Comparison of ENCODE assay signal across 19 cellular contexts in genomic region chr16:28131743-28132393, GRCh38.
DNase-seq lines count a peak whose midpoint lies in the region; ATAC-seq, FAIRE-seq and TF ChIP-seq lines count a peak whose summit lies in the region.
"Had no signal": no experiment of that assay in that cellular context is flagged by ENCODE, and none has a peak within 500 bp of the region (broad histone marks: within the 10 kb centered on the region; RNA-seq: fewer than 3 reads in every experiment).

No MANE protein-coding gene starts in this region.

- H3K27ac ChIP-seq in CD8-positive, alpha-beta T cell (ENCODE audit: low read depth, low read length) = no peak overlapping the region
- H3K27ac ChIP-seq in GM12878 (ENCODE audit: control insufficient read depth, insufficient read depth) (no peak overlapping the region), subcutaneous abdominal adipose tissue (ENCODE audit: low read depth, low read length) (peak overlapping the region; percentile 2)
- no peak overlapping the region for H3K27ac ChIP-seq in naive thymus-derived CD4-positive, alpha-beta T cell (ENCODE audit: low read depth, low read length)
- H3K27ac ChIP-seq: BLaER1 treated with 17β-estradiol and CSF1 and Interleukin-3, amounts not matched to agents 10 nM and 100 nM; RWPE1; SJCRH30 had no signal

- 98% methylated on average over 5 of the region's 5 CpGs for WGBS in GM12878 (ENCODE audit: insufficient coverage, insufficient replicate concordance, low lambda C conversion rate, missing lambda C conversion rate)

- H3K79me2 ChIP-seq in GM12878 (ENCODE audit: control insufficient read depth, insufficient read depth, low read length) = no peaks in the 10 kb centered on the region; the same call in 1 of the 2 replicates

- CTCF ChIA-PET in CD8-positive, alpha-beta T cell (lab: Charles Lee) = interaction anchor here (1.0 to 13.3 kb wide), 2 partner anchors 9 to 84 kb away, joined by 3 to 394 read pairs; partner anchors contain the start of gene XPO6
- CTCF ChIA-PET in GM12878 (lab: Yijun Ruan, JAX) = interaction anchor here (1.0 to 1.3 kb wide), 4 partner anchors 14 to 86 kb away, joined by 3 to 5 read pairs (median 4); no protein-coding TSS in a partner anchor
- CTCF ChIA-PET in naive thymus-derived CD4-positive, alpha-beta T cell (lab: Charles Lee) = interaction anchor here (12.3 kb wide), 1 partner anchor 87 kb away, joined by 168 read pairs; no protein-coding TSS in a partner anchor

- no peak overlapping the region for H3K4me3 Mint-ChIP-seq in CD8-positive, alpha-beta T cell
- H3K4me3 Mint-ChIP-seq in naive thymus-derived CD4-positive, alpha-beta T cell = no peak overlapping the region
- no peak overlapping the region for H3K4me3 Mint-ChIP-seq in activated T-cell treated with anti-CD3 and anti-CD28 coated beads, Interleukin-2, amount 50 U/mL, for 4 hours

- TSS peak; percentile 7 for BruUV-seq in GM12878 (replicated peaks; lab: Mats Ljungman, UMichigan)

- no peak overlapping the region for H3K4me3 ChIP-seq in CD8-positive, alpha-beta T cell (ENCODE audit: low read depth, low read length)
- H3K4me3 ChIP-seq in GM12878 (no peak overlapping the region), subcutaneous abdominal adipose tissue (ENCODE audit: low read depth in 1 of 5, low read length in 5 of 5) (no peak overlapping the region)
- H3K4me3 ChIP-seq in naive thymus-derived CD4-positive, alpha-beta T cell (ENCODE audit: low read length) = no peak overlapping the region
- H3K4me3 ChIP-seq: BLaER1 treated with 17β-estradiol and CSF1 and Interleukin-3, amounts not matched to agents 10 nM and 100 nM; HAP-1; SJCRH30 had no signal

- in situ Hi-C loops in GM12878 (cut with MboI) = no loop called here

- no peaks in the 10 kb centered on the region for H3K27me3 ChIP-seq in CD8-positive, alpha-beta T cell (ENCODE audit: insufficient read depth, low read length)
- H3K27me3 ChIP-seq in GM12878 (replicated peaks in 1 of 2; ENCODE audit: control insufficient read depth in 2 of 2, insufficient read depth in 2 of 2, low read length in 1 of 2) (no peaks in the 10 kb centered on the region), subcutaneous abdominal adipose tissue (ENCODE audit: control insufficient read depth in 5 of 5, insufficient read depth in 4 of 5, low read length in 5 of 5) (no peaks in the 10 kb centered on the region)
- H3K27me3 ChIP-seq in naive thymus-derived CD4-positive, alpha-beta T cell (ENCODE audit: control insufficient read depth in 2 of 2, insufficient read depth in 2 of 2, low read length in 2 of 2) = no peaks in the 10 kb centered on the region
- H3K27me3 ChIP-seq: BLaER1 treated with 17β-estradiol and CSF1 and Interleukin-3, amounts not matched to agents 10 nM and 100 nM; SJCRH30 had no signal

- RAD21 ChIA-PET in GM12878 (lab: Charles Lee; ENCODE audit: unreplicated experiment) = interaction anchor here (0.6 to 1.0 kb wide), 2 partner anchors 57 to 71 kb away, joined by 3 to 5 read pairs; no protein-coding TSS in a partner anchor

- peaks cover 10% of the 10 kb centered on the region for H3K4me1 ChIP-seq in CD8-positive, alpha-beta T cell (ENCODE audit: insufficient read depth, low read length)
- H3K4me1 ChIP-seq in GM12878 (ENCODE audit: control insufficient read depth, insufficient read depth, low read length) (no peaks in the 10 kb centered on the region; the same call in 1 of the 2 replicates), subcutaneous abdominal adipose tissue (ENCODE audit: control insufficient read depth in 5 of 5, insufficient read depth in 5 of 5, low read length in 5 of 5) (peaks cover 0 to 3% (median 0%) of the 10 kb centered on the region in 5 donors)
- H3K4me1 ChIP-seq in naive thymus-derived CD4-positive, alpha-beta T cell (ENCODE audit: control insufficient read depth in 2 of 2, insufficient read depth in 2 of 2, low read length in 2 of 2) = peaks cover 6 to 13% of the 10 kb centered on the region in 2 donors
- H3K4me1 ChIP-seq: HAP-1, SJCRH30 had no signal

- no peaks in the 10 kb centered on the region for H3K27me3 Mint-ChIP-seq in CD8-positive, alpha-beta T cell (ENCODE audit: low read depth)
- no peaks in the 10 kb centered on the region for H3K27me3 Mint-ChIP-seq in naive thymus-derived CD4-positive, alpha-beta T cell
- no peaks in the 10 kb centered on the region for H3K27me3 Mint-ChIP-seq in activated T-cell treated with anti-CD3 and anti-CD28 coated beads, Interleukin-2, amount 50 U/mL, for 4 hours (ENCODE audit: low read depth)

- SMC1A ChIA-PET in GM12878 (lab: Charles Lee; ENCODE audit: uncharacterized antibody, unreplicated experiment) = interaction anchor here (1.1 to 2.4 kb wide), 4 partner anchors 10 to 86 kb away, joined by 3 to 5 read pairs (median 4); no protein-coding TSS in a partner anchor

- POLR2A ChIA-PET in CD8-positive, alpha-beta T cell (lab: Charles Lee) = interaction anchor here (1.1 to 2.2 kb wide), 3 partner anchors 79 to 86 kb away, joined by 4 to 9 read pairs (median 4); partner anchors contain the start of gene XPO6
- POLR2A ChIA-PET in GM12878 (lab: Charles Lee) = interaction anchor here (0.5 kb wide), 1 partner anchor 881 kb away, joined by 5 read pairs; no protein-coding TSS in a partner anchor
- POLR2A ChIA-PET in naive thymus-derived CD4-positive, alpha-beta T cell (lab: Charles Lee) = interaction anchor here (1.4 to 2.8 kb wide), 2 partner anchors 55 to 78 kb away, joined by 3 to 11 read pairs; no protein-coding TSS in a partner anchor

- no peaks in the 10 kb centered on the region for H4K20me1 ChIP-seq in GM12878 (ENCODE audit: control insufficient read depth, insufficient read depth)

- no peak for TF ChIP-seq EP300 in GM12878 (IDR thresholded peaks at IDR 0.05; ENCODE audit: borderline replicate concordance in 1 of 2, control insufficient read depth in 1 of 2, low read depth in 2 of 2, low read length in 2 of 2)

- H3K9me3 Mint-ChIP-seq in CD8-positive, alpha-beta T cell = no peaks in the 10 kb centered on the region
- H3K9me3 Mint-ChIP-seq in naive thymus-derived CD4-positive, alpha-beta T cell = peaks cover 0 to 1% (median 0%) of the 10 kb centered on the region in 11 donors
- no peaks in the 10 kb centered on the region for H3K9me3 Mint-ChIP-seq in activated T-cell treated with anti-CD3 and anti-CD28 coated beads, Interleukin-2, amount 50 U/mL, for 4 hours

- peaks cover 90% of the 10 kb centered on the region for H3K36me3 Mint-ChIP-seq in CD8-positive, alpha-beta T cell
- H3K36me3 Mint-ChIP-seq in naive thymus-derived CD4-positive, alpha-beta T cell = peaks cover 7 to 76% (median 30%) of the 10 kb centered on the region in 5 donors
- H3K36me3 Mint-ChIP-seq in activated T-cell treated with anti-CD3 and anti-CD28 coated beads, Interleukin-2, amount 50 U/mL, for 4 hours (ENCODE audit: insufficient read depth) = peaks cover 59% of the 10 kb centered on the region

- H2AFZ ChIP-seq in GM12878 (ENCODE audit: control insufficient read depth, low read depth, low read length) = no peak overlapping the region

- DNase-seq in CD8-positive, alpha-beta T cell = no peak
- DNase-seq in GM12878 (ENCODE audit: low read depth, low spot score) = no peak
- no peak for DNase-seq in naive thymus-derived CD4-positive, alpha-beta T cell
- DNase-seq in activated T-cell treated with anti-CD3 and anti-CD28 coated beads, Interleukin-2, amount 50 U/mL, for 4 hours = no peak
- DNase-seq: DMS79 treated with DMSO at 0.1 percent for 48 hours, IMR-90, NCI-H1417, NCI-H1930, NCI-H345, NCI-H526, PC-3, SJCRH30 had no signal

- no peak for FAIRE-seq in GM12878 (lab: Jason Lieb, UNC)
- FAIRE-seq: HTR-8/SVneo had no signal

- H3K27ac Mint-ChIP-seq in CD8-positive, alpha-beta T cell = peak overlapping the region; percentile 29
- peak overlapping the region in 5 of 9 donors; percentile 31 to 86 (median 68) for H3K27ac Mint-ChIP-seq in naive thymus-derived CD4-positive, alpha-beta T cell

- ATAC-seq in CD8-positive, alpha-beta T cell = no peak
- no peak for ATAC-seq in GM12878
- ATAC-seq in naive thymus-derived CD4-positive, alpha-beta T cell = no peak
- no peak for ATAC-seq in HG02970 (IDR thresholded peaks at IDR 0.05; ENCODE audit: low FRiP score, unreplicated experiment)
- ATAC-seq in activated T-cell treated with anti-CD3 and anti-CD28 coated beads, Interleukin-2, amount 50 U/mL, for 4 hours = no peak
- no peak for ATAC-seq in HG02763 (IDR thresholded peaks at IDR 0.05; ENCODE audit: unreplicated experiment)
- ATAC-seq: PC-3 had no signal

- no peak for TF ChIP-seq RAD21 in GM12878 (IDR thresholded peaks at IDR 0.05; ENCODE audit: insufficient read depth, low read depth, low read length)

- TF ChIP-seq POLR2A in GM12878 (IDR thresholded peaks at IDR 0.05; ENCODE audit: low read depth, low read length) = no peak

- intact Hi-C loops in CD8-positive, alpha-beta T cell (cut with DNase I, micrococcal nuclease) = loop anchor here in 1 of 2 experiments (10.0 kb wide), 1 partner anchor 423 kb away; the partner anchor contains the start of gene SGF29
- intact Hi-C loops in GM12878 (cut with micrococcal nuclease; ENCODE audit: unreplicated experiment) = no loop called here
- intact Hi-C loops in naive thymus-derived CD4-positive, alpha-beta T cell (cut with micrococcal nuclease) = no loop called here

- H3K36me3 ChIP-seq in CD8-positive, alpha-beta T cell (ENCODE audit: insufficient read depth, low read length) = peaks cover 75% of the 10 kb centered on the region
- H3K36me3 ChIP-seq in GM12878 (ENCODE audit: control insufficient read depth in 2 of 2, insufficient read depth in 2 of 2, low read length in 1 of 2) (peaks cover 28 to 67% of the 10 kb centered on the region in 2 experiments), subcutaneous abdominal adipose tissue (ENCODE audit: control insufficient read depth in 5 of 5, insufficient read depth in 5 of 5, low read length in 5 of 5) (peaks cover 13 to 87% (median 78%) of the 10 kb centered on the region in 5 donors)
- peaks cover 32 to 89% (median 45%) of the 10 kb centered on the region in 3 experiments for H3K36me3 ChIP-seq in naive thymus-derived CD4-positive, alpha-beta T cell (ENCODE audit: control insufficient read depth in 2 of 3, insufficient read depth in 3 of 3, low read length in 3 of 3)

- TF ChIP-seq CTCF in CD8-positive, alpha-beta T cell (IDR thresholded peaks at IDR 0.05) = no peak
- no peak for TF ChIP-seq CTCF in GM12878 (IDR thresholded peaks at IDR 0.05 in 2 of 3, conservative IDR thresholded peaks at IDR 0.05 in 1 of 3; ENCODE audit: control insufficient read depth in 2 of 3, extremely low read depth in 1 of 3, insufficient read depth in 1 of 3, low read depth in 3 of 3, low read length in 3 of 3)

- no peak overlapping the region for H3K4me2 ChIP-seq in GM12878 (ENCODE audit: control insufficient read depth, insufficient read depth)
- H3K4me2 ChIP-seq: BLaER1 treated with 17β-estradiol and CSF1 and Interleukin-3, amounts not matched to agents 10 nM and 100 nM had no signal

- no peaks in the 10 kb centered on the region for H3K9me3 ChIP-seq in CD8-positive, alpha-beta T cell (ENCODE audit: low read length)
- H3K9me3 ChIP-seq in GM12878 (replicated peaks; ENCODE audit: control insufficient read depth, insufficient read depth, low read length) (no peaks in the 10 kb centered on the region), subcutaneous abdominal adipose tissue (ENCODE audit: control insufficient read depth in 5 of 5, low read length in 5 of 5) (no peaks in the 10 kb centered on the region)
- H3K9me3 ChIP-seq in naive thymus-derived CD4-positive, alpha-beta T cell (ENCODE audit: control insufficient read depth in 2 of 3, low read length in 3 of 3) = no peaks in the 10 kb centered on the region
- H3K9me3 ChIP-seq: BLaER1 treated with 17β-estradiol and CSF1 and Interleukin-3, amounts not matched to agents 10 nM and 100 nM; HAP-1; SJCRH30 had no signal

- H3K9ac ChIP-seq in GM12878 (ENCODE audit: control insufficient read depth, insufficient read depth, low read length) = no peak overlapping the region
- H3K9ac ChIP-seq in subcutaneous abdominal adipose tissue (ENCODE audit: low read length in 5 of 5) = no peak overlapping the region
- H3K9ac ChIP-seq: BLaER1 treated with 17β-estradiol and CSF1 and Interleukin-3, amounts not matched to agents 10 nM and 100 nM had no signal

- peaks cover 27% of the 10 kb centered on the region for H3K4me1 Mint-ChIP-seq in CD8-positive, alpha-beta T cell (ENCODE audit: low read depth)
- H3K4me1 Mint-ChIP-seq in naive thymus-derived CD4-positive, alpha-beta T cell = peaks cover 16 to 49% (median 36%) of the 10 kb centered on the region in 7 donors
- H3K4me1 Mint-ChIP-seq in activated T-cell treated with anti-CD3 and anti-CD28 coated beads, Interleukin-2, amount 50 U/mL, for 4 hours (ENCODE audit: low read depth) = peaks cover 17% of the 10 kb centered on the region
